Comparison of ENCODE assay signal across 8 cellular contexts in the genomic region with DNA sequence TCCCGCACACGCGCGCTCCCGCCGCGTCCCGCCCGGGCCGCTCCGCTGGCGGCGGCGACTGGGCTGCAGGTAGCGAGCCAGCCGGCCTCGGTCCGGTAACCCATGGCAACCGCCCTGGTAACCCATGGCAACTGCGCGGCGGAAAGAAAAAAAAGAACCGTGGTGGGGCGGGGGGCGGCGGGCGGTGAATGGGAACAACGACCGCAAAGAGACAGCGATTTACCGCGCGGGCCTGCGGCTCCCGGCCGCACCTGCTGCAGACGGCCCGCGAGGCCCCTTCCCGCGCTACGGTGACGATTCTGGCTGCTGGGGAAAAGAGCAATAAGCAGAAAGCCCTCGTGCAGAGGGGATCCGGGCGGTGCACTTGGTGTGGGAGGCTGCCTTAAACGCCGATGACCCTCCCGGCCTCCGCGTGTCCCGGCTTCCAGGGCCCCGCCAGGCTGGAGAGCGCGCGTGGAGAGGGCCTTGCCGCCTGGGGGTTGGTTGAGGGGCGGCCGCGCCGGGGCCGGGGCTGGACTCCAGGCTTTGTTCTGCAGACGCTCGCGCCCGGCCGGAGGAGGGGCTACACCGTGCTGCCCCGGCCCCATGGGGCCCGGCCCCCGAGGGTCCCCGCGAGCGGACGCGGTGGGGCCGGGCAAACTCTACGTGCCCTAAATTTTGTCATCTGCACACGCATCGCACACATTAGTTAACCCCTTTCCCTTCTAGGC.
DNase-seq lines count a peak whose midpoint lies in the region; ATAC-seq, FAIRE-seq and TF ChIP-seq lines count a peak whose summit lies in the region.

No MANE protein-coding gene starts in this region.

- H3K36me3 ChIP-seq in Panc1 (ENCODE audit: control insufficient read depth, insufficient read depth, low read length), result peaks cover 2% of the 10 kb centered on the region; the same call in 1 of the 2 replicates
- H3K36me3 ChIP-seq in ascending aorta, result no peaks in the 10 kb centered on the region
- H3K36me3 ChIP-seq in kidney (ENCODE audit: control insufficient read depth in 1 of 2, insufficient read depth in 2 of 2, low read length in 2 of 2), result no peaks in the 10 kb centered on the region

- H3K27me3 ChIP-seq in Panc1 (ENCODE audit: control insufficient read depth, insufficient read depth, low read length) (peaks cover 34% of the 10 kb centered on the region), ascending aorta (peaks cover 20% of the 10 kb centered on the region)

- ATAC-seq in GM19463 (IDR thresholded peaks at IDR 0.05; ENCODE audit: unreplicated experiment) (peak; percentile 35), HG03521 (IDR thresholded peaks at IDR 0.05; ENCODE audit: unreplicated experiment) (peak; percentile 37), Panc1 (peak; percentile 81)

- H3K4me1 ChIP-seq in Panc1 (ENCODE audit: control insufficient read depth, insufficient read depth, low read length), result no peaks in the 10 kb centered on the region; the same call in 1 of the 2 replicates
- H3K4me1 ChIP-seq in ascending aorta, result peaks cover 0 to 4% of the 10 kb centered on the region in 2 donors
- no peaks in the 10 kb centered on the region for H3K4me1 ChIP-seq in kidney (ENCODE audit: control insufficient read depth in 1 of 2, insufficient read depth in 1 of 2, low read depth in 1 of 2, low read length in 2 of 2)

- H3K9me3 ChIP-seq in Panc1 (ENCODE audit: control insufficient read depth, insufficient read depth, low read depth, low read length), result no peaks in the 10 kb centered on the region
- no peaks in the 10 kb centered on the region for H3K9me3 ChIP-seq in ascending aorta
- H3K9me3 ChIP-seq in kidney (ENCODE audit: control insufficient read depth in 1 of 2, low read length in 2 of 2), result no peaks in the 10 kb centered on the region

- no peak for TF ChIP-seq CTCF in Panc1 (IDR thresholded peaks at IDR 0.05)
- TF ChIP-seq CTCF in ascending aorta (IDR thresholded peaks at IDR 0.05), result no peak
- no peak for TF ChIP-seq CTCF in kidney (IDR thresholded peaks at IDR 0.05; ENCODE audit: borderline replicate concordance, extremely low read depth, insufficient read depth)

- BruUV-seq in Panc1 (replicated peaks; lab: Mats Ljungman, UMichigan), result no TSS peak

- CTCF ChIA-PET in Panc1 (lab: Charles Lee), result interaction anchor here (1.0 kb wide), 1 partner anchor 291 kb away, joined by 3 read pairs; no protein-coding TSS in a partner anchor

- intact Hi-C loops in Panc1 (cut with micrococcal nuclease; ENCODE audit: unreplicated experiment), result loop anchor here (2.0 to 5.0 kb wide), 2 partner anchors 126 to 786 kb away; no protein-coding TSS in a partner anchor
- intact Hi-C loops in ascending aorta (cut with DNase I), result no loop called here
- intact Hi-C loops in kidney (cut with DNase I), result loop anchor here (10.0 kb wide), 2 partner anchors 288 to 778 kb away; a partner anchor contains a TSS

- in situ Hi-C loops in Panc1 (cut with HindIII; ENCODE audit: low pct_unique_long_range_greater_than_20kb, low sequenced_read_pairs), result no loop called here

- FAIRE-seq in kidney (lab: Jason Lieb, UNC), result no peak

- POLR2A ChIA-PET in Panc1 (lab: Charles Lee), result interaction anchor here (0.6 kb wide), 2 partner anchors 291 to 483 kb away, joined by 3 read pairs; no protein-coding TSS in a partner anchor

- no peak overlapping the region for H3K27ac ChIP-seq in Panc1 (ENCODE audit: low read length)
- H3K27ac ChIP-seq in ascending aorta, result no peak overlapping the region
- peak overlapping the region; percentile 79 to 89 for H3K27ac ChIP-seq in kidney (ENCODE audit: low read depth in 2 of 2, low read length in 2 of 2)

- peak; percentile 94 for DNase-seq in COLO668 (lab: John Stamatoyannopoulos, UW; ENCODE audit: unreplicated experiment)
- DNase-seq in Panc1 (ENCODE audit: low read depth, low spot score), result no peak
- no peak for DNase-seq in ascending aorta (ENCODE audit: low spot score in 2 of 2)
- peak; percentile 85 for DNase-seq in kidney
- peak; percentile 56 for DNase-seq in stimulated activated CD4-positive, alpha-beta T cell treated with anti-CD3 and anti-CD28 coated beads, Interleukin-15, amount 100 ng/mL, for 24 hours
- no peak for DNase-seq in SIG-M5 treated with dmso at 0.1 percent for 504 hours (lab: John Stamatoyannopoulos, UW; ENCODE audit: unreplicated experiment)

- H3K4me3 ChIP-seq in Panc1 (ENCODE audit: low read depth in 2 of 2, low read length in 2 of 2), result peak overlapping the region; percentile 53 to 55
- peak overlapping the region; percentile 45 to 48 for H3K4me3 ChIP-seq in ascending aorta
- H3K4me3 ChIP-seq in kidney (ENCODE audit: low read length in 2 of 2), result peak overlapping the region; percentile 57 to 61

- peak overlapping the region; percentile 41 to 59 for H3K9ac ChIP-seq in kidney (ENCODE audit: low read length in 2 of 2)

Comparison
In these comparisons a context has a peak if more than half of its experiments do, and no peak if none do; other contexts are left out.
1. DNase-seq: peak in COLO668 (single experiment), kidney (single experiment) and stimulated activated CD4-positive, alpha-beta T cell treated with anti-CD3 and anti-CD28 coated beads, Interleukin-15, amount 100 ng/mL, for 24 hours (single experiment); none in Panc1 (single experiment), ascending aorta (0 of 2) and SIG-M5 treated with dmso at 0.1 percent for 504 hours (single experiment).
2. H3K27ac ChIP-seq: peak in kidney (2 of 2); none in Panc1 (single experiment) and ascending aorta (0 of 2).
3. Peak in every context shown above with its lines, with median percentiles within 50 percentile points of each other: ATAC-seq and H3K4me3 ChIP-seq.